Comparison of ENCODE assay signal across 23 cellular contexts in the genomic region with DNA sequence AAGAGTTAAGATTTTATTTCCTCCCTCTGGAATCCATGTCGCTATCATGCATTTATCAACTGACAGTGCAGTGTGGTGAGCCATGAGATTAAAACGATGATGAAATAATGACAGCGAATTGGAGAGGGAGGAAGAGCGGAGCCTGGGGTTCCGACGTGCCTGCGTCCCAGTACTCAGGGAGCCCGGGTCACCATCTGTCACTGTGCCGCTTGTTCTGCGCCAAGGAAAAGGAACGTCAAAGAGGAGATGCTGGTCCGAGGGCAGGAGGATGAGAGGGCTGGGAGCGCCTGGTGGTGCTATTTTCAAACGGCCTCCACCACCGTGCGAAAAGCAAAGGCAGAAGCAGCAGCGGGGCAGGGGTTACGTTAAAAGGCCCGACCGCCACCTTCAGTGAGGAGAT.
"Had no signal": no experiment of that assay in that cellular context is flagged by ENCODE, and none has a peak within 500 bp of the region (broad histone marks: within the 10 kb centered on the region; RNA-seq: fewer than 3 reads in every experiment).

No MANE protein-coding gene starts in this region.

- H3K36me3 ChIP-seq: ovary, spleen, upper lobe of left lung had no signal

- H3K4me1 ChIP-seq: spleen had no signal

- H3K9me3 ChIP-seq: body of pancreas, esophagus squamous epithelium, ovary, spleen, testis, upper lobe of left lung had no signal

- FAIRE-seq: endothelial cell of umbilical vein, kidney had no signal

- H3K27me3 ChIP-seq: body of pancreas, esophagus squamous epithelium, ovary, spleen, testis, upper lobe of left lung had no signal

- DNase-seq: activated CD4-positive, alpha-beta memory T cell treated with anti-CD3 and anti-CD28 coated beads, Interleukin-2, amount 10 ng/mL, durations not matched to agents 7 days and 5 days; activated CD4-positive, alpha-beta T cell treated with anti-CD3 and anti-CD28 coated beads for 36 hours; activated naive CD4-positive, alpha-beta T cell treated with anti-CD3 and anti-CD28 coated beads, Interleukin-2, amount 50 U/mL, for 16 hours; activated T-cell treated with anti-CD3 and anti-CD28 coated beads, Interleukin-2, amount 50 U/mL, for 24 hours; amniotic stem cell; body of pancreas; central memory CD4-positive, alpha-beta T cell; cortex of kidney; effector CD4-positive, alpha-beta T cell; esophagus squamous epithelium; hippocampal formation; kidney; left ventricle myocardium superior; mesenchymal stem cell; natural killer cell; ovary; spleen; stimulated activated naive CD8-positive, alpha-beta T cell treated with anti-CD3 and anti-CD28 coated beads, Interleukin-15, amount 100 ng/mL, for 72 hours; T-helper 1 cell; testis had no signal

- ATAC-seq: activated CD4-positive, alpha-beta T cell treated with anti-CD3 and anti-CD28 coated beads for 36 hours; body of pancreas; left ventricle myocardium superior; natural killer cell; sciatic nerve; stimulated activated naive CD8-positive, alpha-beta T cell treated with anti-CD3 and anti-CD28 coated beads, Interleukin-15, amount 100 ng/mL, for 72 hours had no signal

- H3K27ac ChIP-seq: body of pancreas, esophagus squamous epithelium, ovary, spleen, testis, upper lobe of left lung had no signal

- H3K4me3 ChIP-seq: body of pancreas, esophagus squamous epithelium, ovary, spleen, testis, upper lobe of left lung had no signal
